8 cellular contexts compared by ENCODE assay signal in the genomic region with DNA sequence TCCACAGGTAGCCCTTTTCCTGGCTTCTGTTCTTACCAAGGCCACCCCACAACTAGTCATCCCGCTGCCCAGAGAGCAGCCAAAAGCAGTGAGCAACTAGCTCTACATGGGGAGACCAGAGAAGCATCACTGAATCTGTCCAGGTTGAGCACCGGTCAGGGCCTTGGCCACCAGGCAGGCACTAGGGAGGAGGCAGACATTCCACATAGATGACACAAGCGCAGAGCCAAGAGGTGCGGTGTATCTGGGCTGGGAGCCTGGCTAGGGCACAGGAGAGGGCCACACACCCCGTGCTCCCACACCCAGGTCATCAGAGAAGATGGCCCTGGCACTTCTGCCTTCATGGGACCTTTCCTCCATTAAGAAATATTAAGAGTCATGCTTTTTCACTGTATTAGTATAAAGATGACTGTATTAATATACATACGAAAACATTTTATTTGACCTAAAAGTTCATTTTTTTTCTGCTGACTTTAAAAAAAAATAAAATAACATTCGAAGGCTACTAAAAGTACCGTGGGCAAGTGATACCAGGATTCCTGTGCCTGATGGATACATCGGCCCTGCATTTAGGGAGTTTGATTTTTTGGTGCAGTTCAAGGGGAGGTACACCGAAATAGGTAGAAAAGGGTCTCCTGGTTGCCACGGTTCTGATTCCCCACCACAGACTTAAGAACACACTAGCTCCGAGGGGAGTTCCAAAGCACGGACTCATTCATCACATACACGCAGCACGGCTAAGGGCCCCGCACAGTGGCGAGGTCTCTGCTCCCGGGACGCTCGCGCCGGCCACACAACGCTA. TPM values are rescaled to one million over a fixed set of nuclear protein-coding genes. Genes with fewer than 3 reads are reported as not detected.
DNase-seq lines count a peak whose midpoint lies in the region; ATAC-seq and TF ChIP-seq lines count a peak whose summit lies in the region.

No MANE protein-coding gene starts in this region.

- H3K9me3 Mint-ChIP-seq in GM23338 = no peaks in the 10 kb centered on the region
- H3K9me3 Mint-ChIP-seq in naive thymus-derived CD8-positive, alpha-beta T cell = no peaks in the 10 kb centered on the region

- H4K20me1 ChIP-seq in GM23338 (replicated peaks; ENCODE audit: insufficient read depth) = peaks cover 38% of the 10 kb centered on the region
- no peaks in the 10 kb centered on the region; the same call in 1 of the 2 replicates for H4K20me1 ChIP-seq in SU-DHL-6 (ENCODE audit: low read depth, low read length)

- DNase-seq in AG08396 (ENCODE audit: low spot score) (peak; percentile 73), GM23338 (ENCODE audit: low spot score) (peak; percentile 60), epithelial cell of esophagus (ENCODE audit: low read depth) (peak; percentile 83), NCI-H187 treated with DMSO at 0.1 percent for 48 hours (lab: John Stamatoyannopoulos, UW) (no peak), NCI-H1694 treated with DMSO at 0.1 percent for 48 hours (lab: John Stamatoyannopoulos, UW) (no peak), NCI-H748 (lab: John Stamatoyannopoulos, UW; ENCODE audit: unreplicated experiment) (no peak)
- peak in 2 of 10 donors; percentile 16 to 30 for DNase-seq in naive thymus-derived CD8-positive, alpha-beta T cell

- peaks cover 29% of the 10 kb centered on the region for H3K4me1 Mint-ChIP-seq in GM23338
- peaks cover 35 to 66% (median 63%) of the 10 kb centered on the region in 4 donors for H3K4me1 Mint-ChIP-seq in naive thymus-derived CD8-positive, alpha-beta T cell

- H3K27ac Mint-ChIP-seq in GM23338 = peak overlapping the region; percentile 56; the same call in 1 of the 2 replicates
- peak overlapping the region; percentile 73 to 94 (median 88) for H3K27ac Mint-ChIP-seq in naive thymus-derived CD8-positive, alpha-beta T cell

- H3F3A ChIP-seq in GM23338 (replicated peaks; ENCODE audit: low read depth) (peaks cover 4% of the 10 kb centered on the region; the same call in 1 of the 2 replicates), SU-DHL-6 (ENCODE audit: insufficient read depth) (0 out of 2 replicates have a peak, but pooled peaks cover 2% of the 10 kb centered on the region)

- ATAC-seq in GM23338 = peak; percentile 10
- no peak for ATAC-seq in naive thymus-derived CD8-positive, alpha-beta T cell

- H2AFZ ChIP-seq in GM23338 (no peak overlapping the region), SU-DHL-6 (ENCODE audit: low read depth, low read length, severe bottlenecking) (no peak overlapping the region)

- H3K4me1 ChIP-seq in GM23338 (ENCODE audit: insufficient read depth) = peaks cover 16% of the 10 kb centered on the region

- H3K9me3 ChIP-seq in SU-DHL-6 (ENCODE audit: insufficient read depth, low read length) = no peaks in the 10 kb centered on the region

- no peaks in the 10 kb centered on the region for H3K36me3 ChIP-seq in GM23338 (ENCODE audit: insufficient read depth)
- no peaks in the 10 kb centered on the region for H3K36me3 ChIP-seq in SU-DHL-6 (ENCODE audit: low read length)

- H3K36me3 Mint-ChIP-seq in GM23338 (ENCODE audit: low read depth) = no peaks in the 10 kb centered on the region; the same call in 2 of the 3 replicates
- peaks cover 0 to 3% (median 0%) of the 10 kb centered on the region in 3 donors for H3K36me3 Mint-ChIP-seq in naive thymus-derived CD8-positive, alpha-beta T cell

- no peaks in the 10 kb centered on the region for H3K27me3 ChIP-seq in GM23338 (ENCODE audit: insufficient read depth)
- H3K27me3 ChIP-seq in SU-DHL-6 (ENCODE audit: low read length) = no peaks in the 10 kb centered on the region

- H3K4me3 ChIP-seq in GM23338 = peak overlapping the region; percentile 96
- peak overlapping the region; percentile 64 for H3K4me3 ChIP-seq in SU-DHL-6 (ENCODE audit: insufficient read depth, low read length, poor library complexity, severe bottlenecking)
- H3K4me3 ChIP-seq in epithelial cell of esophagus (ENCODE audit: low read length) = peak overlapping the region; percentile 86

- H3K9ac ChIP-seq in SU-DHL-6 (ENCODE audit: low read length) = peak overlapping the region; percentile 67

- POLR2A ChIA-PET in naive thymus-derived CD8-positive, alpha-beta T cell (lab: Charles Lee) = interaction anchor here (0.6 to 4.3 kb wide), 7 partner anchors 7 to 47 kb away, joined by 3 to 112 read pairs (median 5); a partner anchor contains a TSS

- H3K79me2 ChIP-seq in GM23338 (replicated peaks; ENCODE audit: insufficient read depth) (peaks cover 57% of the 10 kb centered on the region), SU-DHL-6 (ENCODE audit: insufficient read depth, low read length) (peaks cover 42% of the 10 kb centered on the region)

- peaks cover 22% of the 10 kb centered on the region for H3K27me3 Mint-ChIP-seq in GM23338 (ENCODE audit: insufficient read depth, low read depth, poor library complexity)
- no peaks in the 10 kb centered on the region for H3K27me3 Mint-ChIP-seq in naive thymus-derived CD8-positive, alpha-beta T cell

- H3K9me2 ChIP-seq in GM23338 (ENCODE audit: insufficient read depth) (no peaks in the 10 kb centered on the region), SU-DHL-6 (replicated peaks; ENCODE audit: insufficient read depth, low read length) (no peaks in the 10 kb centered on the region)

- peak overlapping the region; percentile 90 for H3K4me3 Mint-ChIP-seq in GM23338
- peak overlapping the region; percentile 86 to 94 (median 88) for H3K4me3 Mint-ChIP-seq in naive thymus-derived CD8-positive, alpha-beta T cell

- H3K4me2 ChIP-seq in GM23338 = peak overlapping the region; percentile 93
- H3K4me2 ChIP-seq in SU-DHL-6 (ENCODE audit: low read depth, low read length, poor library complexity, severe bottlenecking) = peak overlapping the region; percentile 66

- H3K27ac ChIP-seq in GM23338 (ENCODE audit: low read depth) (no peak overlapping the region), SU-DHL-6 (ENCODE audit: low read depth, low read length) (no peak overlapping the region)

- TF ChIP-seq CTCF in GM23338 (conservative IDR thresholded peaks at IDR 0.05; ENCODE audit: low read depth in 2 of 2) (no peak), SU-DHL-6 (IDR thresholded peaks at IDR 0.05; ENCODE audit: insufficient read depth, low read length, poor library complexity, severe bottlenecking) (no peak), epithelial cell of esophagus (IDR thresholded peaks at IDR 0.05; ENCODE audit: insufficient read depth, low read depth, low read length, missing control alignments) (no peak)

TF ChIP-seq in GM23338, 12 proteins besides CTCF, POLR2A, EP300 and RAD21 (continues in another document):
- TF ChIP-seq EZH2phosphoT487 (IDR thresholded peaks at IDR 0.05; ENCODE audit: unreplicated experiment) (no peak), STAT1 (IDR thresholded peaks at IDR 0.05; ENCODE audit: unreplicated experiment) (no peak), POLR2AphosphoS5 (IDR thresholded peaks at IDR 0.05; ENCODE audit: low read depth) (no peak)

RNA-seq across cellular contexts. Expression of a gene that starts 1.2 kb away (rescaled TPM):
- total RNA-seq in GM23338 (2014; rRNA removed; shearing (Covaris generic)) = 59.3 and 83.0 TPM in 2 replicates
- polyA plus RNA-seq in GM23338 (2016; fragmentation: Nextera tagmentation; extraction: Ambion mirVana) = 18.5 and 21.0 TPM in 2 replicates
- 10 to 100 TPM; 63.3 to 66.6 TPM for total RNA-seq in naive thymus-derived CD8-positive, alpha-beta T cell
- 10 to 100 TPM; 29.5 to 61.8 (median 37.8) TPM for polyA plus RNA-seq in naive thymus-derived CD8-positive, alpha-beta T cell

RNA-seq across cellular contexts. Expression of a gene that starts 10.1 kb away (rescaled TPM):
- not detected in 2 replicates for total RNA-seq in GM23338 (2014; rRNA removed; shearing (Covaris generic))
- polyA plus RNA-seq in GM23338 (2016; fragmentation: Nextera tagmentation; extraction: Ambion mirVana) = not detected in 2 replicates
- total RNA-seq in naive thymus-derived CD8-positive, alpha-beta T cell = not detected
- polyA plus RNA-seq in naive thymus-derived CD8-positive, alpha-beta T cell = not detected

RNA-seq across cellular contexts. Expression of a gene that starts 23.4 kb away (rescaled TPM):
- 18.4 and 21.6 TPM in 2 replicates for total RNA-seq in GM23338 (2014; rRNA removed; shearing (Covaris generic))
- 12.3 and 15.2 TPM in 2 replicates for polyA plus RNA-seq in GM23338 (2016; fragmentation: Nextera tagmentation; extraction: Ambion mirVana)
- total RNA-seq in naive thymus-derived CD8-positive, alpha-beta T cell = 10 to 100 TPM; 20.1 to 20.7 TPM
- 10 to 100 TPM in 1 of 3 donors, 1 to 10 TPM in 2; 4.5 to 11.2 (median 6.9) TPM for polyA plus RNA-seq in naive thymus-derived CD8-positive, alpha-beta T cell

RNA-seq across cellular contexts. Expression of a gene that starts 29.1 kb away (rescaled TPM):
- not detected in 2 replicates for total RNA-seq in GM23338 (2014; rRNA removed; shearing (Covaris generic))
- not detected in 2 replicates for polyA plus RNA-seq in GM23338 (2016; fragmentation: Nextera tagmentation; extraction: Ambion mirVana)
- total RNA-seq in naive thymus-derived CD8-positive, alpha-beta T cell = not detected
- polyA plus RNA-seq in naive thymus-derived CD8-positive, alpha-beta T cell = not detected

RNA-seq across cellular contexts. Expression of a gene that starts 57.5 kb away (rescaled TPM):
- total RNA-seq in GM23338 (2014; rRNA removed; shearing (Covaris generic)) = 210 and 242 TPM in 2 replicates
- 141 and 145 TPM in 2 replicates for polyA plus RNA-seq in GM23338 (2016; fragmentation: Nextera tagmentation; extraction: Ambion mirVana)
- total RNA-seq in naive thymus-derived CD8-positive, alpha-beta T cell = 10 to 100 TPM; 32.1 to 36.3 TPM
- 10 to 100 TPM; 34.7 to 57.5 (median 41.7) TPM for polyA plus RNA-seq in naive thymus-derived CD8-positive, alpha-beta T cell

Comparison
In these comparisons a context has a peak if more than half of its experiments do, and no peak if none do; other contexts are left out.
1. DNase-seq: peak in AG08396 (single experiment), GM23338 (single experiment) and epithelial cell of esophagus (single experiment); none in NCI-H187 treated with DMSO at 0.1 percent for 48 hours (single experiment), NCI-H1694 treated with DMSO at 0.1 percent for 48 hours (single experiment) and NCI-H748 (single experiment).
2. Peak in every context shown above with its lines, with median percentiles within 50 percentile points of each other: H3K4me3 ChIP-seq.